Comparison of ENCODE assay signal across 9 cellular contexts in genomic region chr6:26474439-26474881, GRCh38. TPM values are rescaled to one million over a fixed set of nuclear protein-coding genes. Genes with fewer than 3 reads are reported as not detected.
DNase-seq lines count a peak whose midpoint lies in the region; ATAC-seq and TF ChIP-seq lines count a peak whose summit lies in the region.
"Had no signal": no experiment of that assay in that cellular context is flagged by ENCODE, and none has a peak within 500 bp of the region (broad histone marks: within the 10 kb centered on the region; RNA-seq: fewer than 3 reads in every experiment).

No MANE protein-coding gene starts in this region.

- H3K4me3 ChIP-seq in WI38 (ENCODE audit: low read depth, low read length) = peak overlapping the region; percentile 51

- no peaks in the 10 kb centered on the region for H3K27me3 Mint-ChIP-seq in stimulated activated naive B cell treated with anti-CD40 and anti-IgM and Interleukin-4, amounts not matched to agents 10 μg/mL and 1 μg/mL and 100 μg/mL, for 72 hours

- H3K9me3 Mint-ChIP-seq in stimulated activated naive B cell treated with anti-CD40 and anti-IgM and Interleukin-4, amounts not matched to agents 10 μg/mL and 1 μg/mL and 100 μg/mL, for 72 hours = peaks cover 6 to 10% of the 10 kb centered on the region in 2 donors

- no peak for TF ChIP-seq CTCF in WI38 (IDR thresholded peaks at IDR 0.05; ENCODE audit: low read depth, low read length)

- peaks cover 24 to 34% of the 10 kb centered on the region in 2 donors for H3K36me3 Mint-ChIP-seq in stimulated activated naive B cell treated with anti-CD40 and anti-IgM and Interleukin-4, amounts not matched to agents 10 μg/mL and 1 μg/mL and 100 μg/mL, for 72 hours

- ATAC-seq in left ventricle myocardium superior = peak; percentile 27
- peak; percentile 3 to 7 for ATAC-seq in stimulated activated naive B cell treated with anti-CD40 and anti-IgM and Interleukin-4, amounts not matched to agents 10 μg/mL and 1 μg/mL and 100 μg/mL, for 72 hours (replicated peaks)
- no peak for ATAC-seq in GM18868 (IDR thresholded peaks at IDR 0.05; ENCODE audit: unreplicated experiment)

- DNase-seq in DMS 273 (lab: John Stamatoyannopoulos, UW; ENCODE audit: unreplicated experiment) (peak; percentile 66), DMS 273 treated with DMSO at 0.1 percent for 48 hours (lab: John Stamatoyannopoulos, UW) (no peak), left ventricle myocardium superior (no peak), NCI-H526 treated with DMSO at 0.1 percent for 48 hours (lab: John Stamatoyannopoulos, UW) (no peak), NCI-H2171 (lab: John Stamatoyannopoulos, UW) (no peak)
- DNase-seq in stimulated activated naive B cell treated with anti-CD40 and anti-IgM and Interleukin-4, amounts not matched to agents 10 μg/mL and 1 μg/mL and 100 μg/mL, for 72 hours = no peak

- H3K4me1 Mint-ChIP-seq in stimulated activated naive B cell treated with anti-CD40 and anti-IgM and Interleukin-4, amounts not matched to agents 10 μg/mL and 1 μg/mL and 100 μg/mL, for 72 hours = peaks cover 39 to 67% of the 10 kb centered on the region in 2 donors

- peak overlapping the region; percentile 100 for H3K27ac Mint-ChIP-seq in stimulated activated naive B cell treated with anti-CD40 and anti-IgM and Interleukin-4, amounts not matched to agents 10 μg/mL and 1 μg/mL and 100 μg/mL, for 72 hours

- intact Hi-C loops in left ventricle myocardium superior (cut with micrococcal nuclease) = no loop called here

- H3K4me3 Mint-ChIP-seq in stimulated activated naive B cell treated with anti-CD40 and anti-IgM and Interleukin-4, amounts not matched to agents 10 μg/mL and 1 μg/mL and 100 μg/mL, for 72 hours = peak overlapping the region; percentile 98

RNA-seq across cellular contexts. Expression of gene BTN2A1, which starts 16.7 kb away (rescaled TPM):
- total RNA-seq in left ventricle myocardium superior = 14.6 TPM

RNA-seq across cellular contexts. Expression of gene BTN1A1, which starts 25.6 kb away (rescaled TPM):
- total RNA-seq in left ventricle myocardium superior = not detected
- total RNA-seq: T-helper 2 cell treated with Interferon-gamma antibody and Interleukin-4, amounts not matched to agents 100 ng/mL and 5 ng/mL, for 36 hours had no signal

RNA-seq across cellular contexts. Expression of gene BTN3A3, which starts 34.2 kb away (rescaled TPM):
- 8.9 TPM for total RNA-seq in left ventricle myocardium superior
